In genomic region chr15:73323956-73324355, GRCh38 we compare ENCODE assay signal across 31 cellular contexts. TPM values are rescaled to one million over a fixed set of nuclear protein-coding genes. Genes with fewer than 3 reads are reported as not detected.
"Had no signal": no experiment of that assay in that cellular context is flagged by ENCODE, and none has a peak within 500 bp of the region (broad histone marks: within the 10 kb centered on the region; RNA-seq: fewer than 3 reads in every experiment).

No MANE protein-coding gene starts in this region.

- H3K36me3 Mint-ChIP-seq: activated CD8-positive, alpha-beta memory T cell treated with anti-CD3 and anti-CD28 coated beads, Interleukin-2, amount 10 ng/mL, durations not matched to agents 7 days and 5 days; activated naive CD8-positive, alpha-beta T cell treated with anti-CD3 and anti-CD28 coated beads for 36 hours; memory B cell; naive thymus-derived CD8-positive, alpha-beta T cell; neural progenitor cell; stimulated activated naive B cell treated with anti-CD40 and anti-IgM and Interleukin-4, amounts not matched to agents 10 μg/mL and 1 μg/mL and 100 μg/mL, for 72 hours had no signal

- H3K27ac Mint-ChIP-seq: activated CD4-positive, alpha-beta T cell treated with anti-CD3 and anti-CD28 coated beads for 36 hours; activated CD8-positive, alpha-beta memory T cell treated with anti-CD3 and anti-CD28 coated beads, Interleukin-2, amount 10 ng/mL, durations not matched to agents 7 days and 5 days; activated CD8-positive, alpha-beta T cell treated with anti-CD3 and anti-CD28 coated beads, Interleukin-2, amount 10 ng/mL, durations not matched to agents 7 days and 5 days; activated naive CD8-positive, alpha-beta T cell treated with anti-CD3 and anti-CD28 coated beads for 36 hours; activated T-helper 2 cell treated with anti-CD3 and anti-CD28 coated beads, Interferon-gamma antibody, Interleukin-2, Interleukin-4, amounts not matched to agents 10 μg/mL and 5 μg/mL and 100 μg/mL, durations not matched to agents 14 hours and 24 hours and 36 hours; brain; memory B cell; naive thymus-derived CD8-positive, alpha-beta T cell; neural progenitor cell; stimulated activated naive B cell treated with anti-CD40 and anti-IgM and Interleukin-4, amounts not matched to agents 10 μg/mL and 1 μg/mL and 100 μg/mL, for 72 hours had no signal

- H3K4me1 ChIP-seq: ascending aorta, gastroesophageal sphincter, neural progenitor cell, stomach had no signal

- H3K9me3 Mint-ChIP-seq: activated naive CD8-positive, alpha-beta T cell treated with anti-CD3 and anti-CD28 coated beads for 36 hours; activated T-helper 2 cell treated with anti-CD3 and anti-CD28 coated beads, Interferon-gamma antibody, Interleukin-2, Interleukin-4, amounts not matched to agents 10 μg/mL and 5 μg/mL and 100 μg/mL, durations not matched to agents 14 hours and 24 hours and 36 hours; brain; memory B cell; naive thymus-derived CD8-positive, alpha-beta T cell; neural progenitor cell had no signal

- ATAC-seq: activated CD4-positive, alpha-beta T cell treated with anti-CD3 and anti-CD28 coated beads for 36 hours; activated CD8-positive, alpha-beta memory T cell treated with anti-CD3 and anti-CD28 coated beads, Interleukin-2, amount 10 ng/mL, durations not matched to agents 7 days and 5 days; activated CD8-positive, alpha-beta T cell treated with anti-CD3 and anti-CD28 coated beads, Interleukin-2, amount 10 ng/mL, durations not matched to agents 7 days and 5 days; gastroesophageal sphincter; left colon; naive thymus-derived CD8-positive, alpha-beta T cell; stimulated activated naive B cell treated with anti-CD40 and anti-IgM and Interleukin-4, amounts not matched to agents 10 μg/mL and 1 μg/mL and 100 μg/mL, for 72 hours had no signal

- H3K9ac ChIP-seq: neural progenitor cell had no signal

- H2AFZ ChIP-seq: neural progenitor cell had no signal

- H3K36me3 ChIP-seq: ascending aorta, gastroesophageal sphincter, neural progenitor cell, stomach, tibial artery had no signal

- H3K27ac ChIP-seq: ascending aorta, gastroesophageal sphincter, neural progenitor cell, stomach, tibial artery had no signal

- H3K4me3 Mint-ChIP-seq: activated CD4-positive, alpha-beta T cell treated with anti-CD3 and anti-CD28 coated beads for 36 hours; activated CD8-positive, alpha-beta memory T cell treated with anti-CD3 and anti-CD28 coated beads, Interleukin-2, amount 10 ng/mL, durations not matched to agents 7 days and 5 days; activated CD8-positive, alpha-beta T cell treated with anti-CD3 and anti-CD28 coated beads, Interleukin-2, amount 10 ng/mL, durations not matched to agents 7 days and 5 days; activated naive CD8-positive, alpha-beta T cell treated with anti-CD3 and anti-CD28 coated beads for 36 hours; brain; memory B cell; naive thymus-derived CD8-positive, alpha-beta T cell; neural progenitor cell; stimulated activated naive B cell treated with anti-CD40 and anti-IgM and Interleukin-4, amounts not matched to agents 10 μg/mL and 1 μg/mL and 100 μg/mL, for 72 hours had no signal

- DNase-seq: activated CD4-positive, CD25-positive, alpha-beta regulatory T cell; activated CD8-positive, alpha-beta memory T cell treated with anti-CD3 and anti-CD28 coated beads, Interleukin-2, amount 10 ng/mL, durations not matched to agents 7 days and 5 days; activated CD8-positive, alpha-beta T cell treated with anti-CD3 and anti-CD28 coated beads, Interleukin-2, amount 10 ng/mL, durations not matched to agents 7 days and 5 days; activated naive CD4-positive, alpha-beta T cell treated with Interleukin-2 at 50 U/mL for 16 hours; activated naive CD8-positive, alpha-beta T cell treated with anti-CD3 and anti-CD28 coated beads for 36 hours; activated T-cell treated with anti-CD3 and anti-CD28 coated beads, Interleukin-2, amount 50 U/mL, for 48 hours; caudate nucleus; hippocampal formation; left colon; stimulated activated CD4-positive, alpha-beta T cell treated with anti-CD3 and anti-CD28 coated beads, Interleukin-15, amount 100 ng/mL, for 24 hours; stimulated activated CD4-positive, alpha-beta T cell treated with anti-CD3 and anti-CD28 coated beads, Interleukin-2, amount 100 ng/mL, for 24 hours; stimulated activated naive B cell treated with anti-CD40 and anti-IgM and Interleukin-4, amounts not matched to agents 10 μg/mL and 1 μg/mL and 100 μg/mL, for 72 hours; stomach had no signal

- H3K27me3 ChIP-seq: ascending aorta, neural progenitor cell had no signal

- FAIRE-seq: endothelial cell of umbilical vein, kidney had no signal

- H3K4me2 ChIP-seq: neural progenitor cell, smooth muscle cell had no signal

- H3K9me3 ChIP-seq: ascending aorta, gastroesophageal sphincter, stomach, tibial artery had no signal

- H3K4me3 ChIP-seq: ascending aorta, gastroesophageal sphincter, neural progenitor cell, smooth muscle cell, stomach, tibial artery had no signal

- H3K27me3 Mint-ChIP-seq: brain had no signal

- H3K4me1 Mint-ChIP-seq: activated CD4-positive, alpha-beta T cell treated with anti-CD3 and anti-CD28 coated beads for 36 hours had no signal

RNA-seq across cellular contexts. Expression of gene HCN4, which starts 44.8 kb away (rescaled TPM):
- total RNA-seq: activated CD4-positive, alpha-beta T cell treated with anti-CD3 and anti-CD28 coated beads for 36 hours; activated CD8-positive, alpha-beta memory T cell treated with anti-CD3 and anti-CD28 coated beads, Interleukin-2, amount 10 ng/mL, durations not matched to agents 7 days and 5 days; activated CD8-positive, alpha-beta T cell treated with anti-CD3 and anti-CD28 coated beads, Interleukin-2, amount 10 ng/mL, durations not matched to agents 7 days and 5 days; activated naive CD8-positive, alpha-beta T cell treated with anti-CD3 and anti-CD28 coated beads for 36 hours; ascending aorta; endothelial cell of umbilical vein; fibroblast of lung; fibroblast of villous mesenchyme; naive thymus-derived CD8-positive, alpha-beta T cell; omental fat pad; smooth muscle cell; T-helper 1 cell treated with Interleukin-12 subunit alpha and Interleukin-12 subunit beta and Interleukin-4 antibody, amounts not matched to agents 30 ng/mL and 1 ng/mL, for 36 hours; urinary bladder had no signal
- polyA plus RNA-seq: esophagus; fibroblast of lung; naive thymus-derived CD8-positive, alpha-beta T cell; urinary bladder had no signal
